15 cellular contexts compared by ENCODE assay signal in genomic region chr6:33329058-33329457, GRCh38.
"Had no signal": no experiment of that assay in that cellular context is flagged by ENCODE, and none has a peak within 500 bp of the region (broad histone marks: within the 10 kb centered on the region; RNA-seq: fewer than 3 reads in every experiment).

No MANE protein-coding gene starts in this region.

- ATAC-seq: heart left ventricle; stimulated activated naive CD8-positive, alpha-beta T cell treated with anti-CD3 and anti-CD28 coated beads, Interleukin-15, amount 100 ng/mL, for 72 hours had no signal

- H3K36me3 ChIP-seq: heart left ventricle, sigmoid colon had no signal

- H3K9me3 ChIP-seq: heart left ventricle, sigmoid colon, testis had no signal

- DNase-seq: activated CD4-positive, alpha-beta memory T cell treated with anti-CD3 and anti-CD28 coated beads, Interleukin-2, amount 10 ng/mL, durations not matched to agents 7 days and 5 days; activated CD8-positive, alpha-beta memory T cell treated with anti-CD3 and anti-CD28 coated beads, Interleukin-2, amount 50 U/mL, for 4 hours; activated naive CD8-positive, alpha-beta T cell treated with anti-CD3 and anti-CD28 coated beads, Interleukin-2, amount 10 ng/mL, durations not matched to agents 7 days and 5 days; anterior cingulate cortex; cerebellar nuclear complex; heart left ventricle; mammary epithelial cell; sigmoid colon; stimulated activated CD4-positive, alpha-beta T cell treated with anti-CD3 and anti-CD28 coated beads, Interleukin-2, amount 100 ng/mL, for 48 hours; stimulated activated CD8-positive, alpha-beta memory T cell treated with anti-CD3 and anti-CD28 coated beads, Interleukin-4, amount 100 ng/mL, for 48 hours; stimulated activated naive CD8-positive, alpha-beta T cell treated with anti-CD3 and anti-CD28 coated beads, Interleukin-15, amount 100 ng/mL, for 72 hours; testis had no signal

- H3K4me3 ChIP-seq: heart left ventricle, sigmoid colon, testis had no signal

- H3K4me3 Mint-ChIP-seq: activated CD4-positive, alpha-beta memory T cell treated with anti-CD3 and anti-CD28 coated beads, Interleukin-2, amount 10 ng/mL, durations not matched to agents 7 days and 5 days; activated naive CD8-positive, alpha-beta T cell treated with anti-CD3 and anti-CD28 coated beads, Interleukin-2, amount 10 ng/mL, durations not matched to agents 7 days and 5 days; nephron; stimulated activated naive CD8-positive, alpha-beta T cell treated with anti-CD3 and anti-CD28 coated beads, Interleukin-15, amount 100 ng/mL, for 72 hours had no signal

- H3K9me3 Mint-ChIP-seq: activated CD4-positive, alpha-beta memory T cell treated with anti-CD3 and anti-CD28 coated beads, Interleukin-2, amount 10 ng/mL, durations not matched to agents 7 days and 5 days; activated naive CD8-positive, alpha-beta T cell treated with anti-CD3 and anti-CD28 coated beads, Interleukin-2, amount 10 ng/mL, durations not matched to agents 7 days and 5 days; nephron; stimulated activated naive CD8-positive, alpha-beta T cell treated with anti-CD3 and anti-CD28 coated beads, Interleukin-15, amount 100 ng/mL, for 72 hours had no signal

- H3K4me1 ChIP-seq: testis had no signal

- H3K27me3 Mint-ChIP-seq: activated CD4-positive, alpha-beta memory T cell treated with anti-CD3 and anti-CD28 coated beads, Interleukin-2, amount 10 ng/mL, durations not matched to agents 7 days and 5 days; activated naive CD8-positive, alpha-beta T cell treated with anti-CD3 and anti-CD28 coated beads, Interleukin-2, amount 10 ng/mL, durations not matched to agents 7 days and 5 days; stimulated activated naive CD8-positive, alpha-beta T cell treated with anti-CD3 and anti-CD28 coated beads, Interleukin-15, amount 100 ng/mL, for 72 hours had no signal

- H3K4me1 Mint-ChIP-seq: nephron had no signal

- H3K27me3 ChIP-seq: heart left ventricle, sigmoid colon, testis had no signal

- FAIRE-seq: frontal cortex, islet of Langerhans had no signal

- H3K27ac Mint-ChIP-seq: activated CD4-positive, alpha-beta memory T cell treated with anti-CD3 and anti-CD28 coated beads, Interleukin-2, amount 10 ng/mL, durations not matched to agents 7 days and 5 days; nephron; stimulated activated naive CD8-positive, alpha-beta T cell treated with anti-CD3 and anti-CD28 coated beads, Interleukin-15, amount 100 ng/mL, for 72 hours had no signal

- H3K36me3 Mint-ChIP-seq: activated naive CD8-positive, alpha-beta T cell treated with anti-CD3 and anti-CD28 coated beads, Interleukin-2, amount 10 ng/mL, durations not matched to agents 7 days and 5 days had no signal
